25 cellular contexts compared by ENCODE assay signal in genomic region chr12:5954661-5955060, GRCh38. TPM values are rescaled to one million over a fixed set of nuclear protein-coding genes. Genes with fewer than 3 reads are reported as not detected.
"Had no signal": no experiment of that assay in that cellular context is flagged by ENCODE, and none has a peak within 500 bp of the region (broad histone marks: within the 10 kb centered on the region; RNA-seq: fewer than 3 reads in every experiment).

No MANE protein-coding gene starts in this region.

- FAIRE-seq: colon, endothelial cell of umbilical vein, frontal cortex, kidney had no signal

- DNase-seq: dermis blood vessel endothelial cell; dorsolateral prefrontal cortex; effector CD4-positive, alpha-beta T cell; effector memory CD4-positive, alpha-beta T cell; heart left ventricle; hypothalamus; immature natural killer cell; islet precursor cell; kidney; kidney glomerular epithelial cell; left colon; left ventricle myocardium inferior; lower lobe of right lung; mesenchymal stem cell; mucosa of descending colon; naive B cell had no signal

- H3K9me3 ChIP-seq: gastroesophageal sphincter, heart left ventricle, lower lobe of right lung, mucosa of descending colon had no signal

- H2AFZ ChIP-seq: hepatocyte had no signal

- H3K79me2 ChIP-seq: hepatocyte had no signal

- ATAC-seq: foreskin keratinocyte, gastroesophageal sphincter, heart left ventricle, left colon, left lobe of liver, lower lobe of right lung, mucosa of descending colon had no signal

- H3K4me3 ChIP-seq: coronary artery, dorsolateral prefrontal cortex, esophagus muscularis mucosa, gastroesophageal sphincter, heart left ventricle, hepatocyte, left ventricle myocardium inferior, lower lobe of right lung, mucosa of descending colon had no signal

- H3K4me2 ChIP-seq: hepatocyte had no signal

- H3K4me1 ChIP-seq: esophagus muscularis mucosa, foreskin keratinocyte, gastroesophageal sphincter, heart left ventricle, left ventricle myocardium inferior, lower lobe of right lung had no signal

- H3K27ac ChIP-seq: coronary artery, dorsolateral prefrontal cortex, esophagus muscularis mucosa, foreskin keratinocyte, gastroesophageal sphincter, heart left ventricle, hepatocyte, left ventricle myocardium inferior, lower lobe of right lung had no signal

RNA-seq across cellular contexts. Expression of gene ANO2, which starts 9.6 kb away (rescaled TPM):
- total RNA-seq: foreskin keratinocyte had no signal
- polyA plus RNA-seq: immature natural killer cell had no signal
